Comparison of ENCODE assay signal across 19 cellular contexts in the genomic region with DNA sequence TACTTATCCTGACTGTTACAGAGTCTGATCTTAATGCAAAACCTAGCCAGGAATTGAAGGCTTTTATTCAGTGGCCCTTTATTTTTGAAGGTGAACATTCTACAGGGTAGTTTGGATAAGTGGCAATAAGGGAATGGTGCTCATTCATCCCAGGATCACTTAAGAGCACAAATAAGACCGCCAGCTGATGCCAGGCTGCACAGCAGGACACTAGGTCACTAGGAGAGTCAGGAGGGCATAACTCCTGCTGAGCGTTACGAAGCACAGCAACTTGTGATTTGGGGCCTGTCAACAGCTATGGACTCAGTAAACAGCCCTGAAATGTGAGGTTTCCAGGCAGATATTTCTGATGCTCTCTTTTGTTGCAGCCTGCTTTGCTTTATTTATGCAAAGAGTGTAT.
DNase-seq lines count a peak whose midpoint lies in the region; ATAC-seq and TF ChIP-seq lines count a peak whose summit lies in the region.
"Had no signal": no experiment of that assay in that cellular context is flagged by ENCODE, and none has a peak within 500 bp of the region (broad histone marks: within the 10 kb centered on the region; RNA-seq: fewer than 3 reads in every experiment).

No MANE protein-coding gene starts in this region.

- DNase-seq in NCI-H345 (lab: John Stamatoyannopoulos, UW) (peak; percentile 47), NCI-H345 treated with DMSO at 0.1 percent for 48 hours (lab: John Stamatoyannopoulos, UW; ENCODE audit: unreplicated experiment) (no peak), NCI-H2227 (lab: John Stamatoyannopoulos, UW; ENCODE audit: unreplicated experiment) (peak; percentile 55), retina (peak; percentile 32), HK-2 (ENCODE audit: unreplicated experiment) (no peak)
- DNase-seq: Caco-2; CD4-positive, alpha-beta T cell; Kasumi-1; NCI-H187 treated with DMSO at 0.1 percent for 48 hours; NCI-H524; OCI-M1; Peyer's patch; SHP77 treated with DMSO at 0.1 percent for 48 hours; T-helper 1 cell had no signal

- H3K4me3 ChIP-seq in HEK293 (ENCODE audit: low read depth, low read length) = no peak overlapping the region
- H3K4me3 ChIP-seq: K562, Peyer's patch had no signal

- POLR2A ChIA-PET in HEK293 (lab: Yijun Ruan, JAX) = no interaction called here

- H3K36me3 ChIP-seq in HEK293 (ENCODE audit: control insufficient read depth in 2 of 2, insufficient read depth in 1 of 2, low read length in 2 of 2) = no peaks in the 10 kb centered on the region
- H3K36me3 ChIP-seq: Peyer's patch had no signal

- H3K9me3 ChIP-seq in HEK293 (ENCODE audit: control insufficient read depth, insufficient read depth, low read depth, low read length) = no peaks in the 10 kb centered on the region
- H3K9me3 ChIP-seq: Caco-2, Peyer's patch had no signal

- H3K4me1 ChIP-seq in HEK293 (ENCODE audit: control insufficient read depth, insufficient read depth, low read length) = no peaks in the 10 kb centered on the region
- H3K4me1 ChIP-seq: Caco-2, Peyer's patch had no signal

- no peak overlapping the region for H3K27ac ChIP-seq in HEK293 (ENCODE audit: extremely low read depth, low read depth, low read length)
- H3K27ac ChIP-seq: Peyer's patch had no signal

- TF ChIP-seq CTCF in HEK293 (tag by site-specific recombination; IDR thresholded peaks at IDR 0.05) = no peak

- no peak for ATAC-seq in GM18907 (IDR thresholded peaks at IDR 0.05; ENCODE audit: unreplicated experiment)
- ATAC-seq: HCT116, HepG2, K562 had no signal

- CTCF ChIA-PET in HEK293 (lab: Yijun Ruan, JAX) = interaction anchor here (0.7 to 1.0 kb wide), 2 partner anchors 97 to 946 kb away, joined by 3 to 4 read pairs; no protein-coding TSS in a partner anchor

TF ChIP-seq in HEK293, 187 proteins besides CTCF, POLR2A, EP300 and RAD21:
- 0 out of 2 replicates have a peak, but pooled peaks have one; percentile 10 for TF ChIP-seq ZIC2 (tag by site-specific recombination; IDR thresholded peaks at IDR 0.05)
- no peak for TF ChIP-seq ZNF510 (tag by site-specific recombination; IDR thresholded peaks at IDR 0.05; ENCODE audit: insufficient replicate concordance)

Comparison
In these comparisons a context has a peak if more than half of its experiments do, and no peak if none do; other contexts are left out.
1. DNase-seq: peak in NCI-H345 (single experiment), NCI-H2227 (single experiment) and retina (single experiment); none in NCI-H345 treated with DMSO at 0.1 percent for 48 hours (single experiment) and HK-2 (single experiment).